Comparison of ENCODE assay signal across 15 cellular contexts in genomic region chr3:48548165-48548564, GRCh38. TPM values are rescaled to one million over a fixed set of nuclear protein-coding genes. Genes with fewer than 3 reads are reported as not detected.
"Had no signal": no experiment of that assay in that cellular context is flagged by ENCODE, and none has a peak within 500 bp of the region (broad histone marks: within the 10 kb centered on the region; RNA-seq: fewer than 3 reads in every experiment).

No MANE protein-coding gene starts in this region.

- H3K9me3 ChIP-seq: ovary, sigmoid colon, thoracic aorta, upper lobe of right lung had no signal

- H3K36me3 Mint-ChIP-seq: stimulated activated memory B cell treated with anti-CD40 and anti-IgM and Interleukin-4, amounts not matched to agents 10 μg/mL and 1 μg/mL and 100 μg/mL, for 72 hours had no signal

- H3K36me3 ChIP-seq: ovary, upper lobe of right lung had no signal

- H3K9me3 Mint-ChIP-seq: activated CD4-positive, alpha-beta memory T cell treated with anti-CD3 and anti-CD28 coated beads, Interleukin-2, amount 10 ng/mL, durations not matched to agents 7 days and 5 days; activated naive CD8-positive, alpha-beta T cell treated with anti-CD3 and anti-CD28 coated beads for 36 hours; effector memory CD8-positive, alpha-beta T cell; stimulated activated memory B cell treated with anti-CD40 and anti-IgM and Interleukin-4, amounts not matched to agents 10 μg/mL and 1 μg/mL and 100 μg/mL, for 72 hours; WTC11 had no signal

- H3K4me1 Mint-ChIP-seq: stimulated activated memory B cell treated with anti-CD40 and anti-IgM and Interleukin-4, amounts not matched to agents 10 μg/mL and 1 μg/mL and 100 μg/mL, for 72 hours had no signal

- H3K27ac Mint-ChIP-seq: activated CD4-positive, alpha-beta memory T cell treated with anti-CD3 and anti-CD28 coated beads, Interleukin-2, amount 10 ng/mL, durations not matched to agents 7 days and 5 days; activated CD8-positive, alpha-beta memory T cell treated with anti-CD3 and anti-CD28 coated beads, Interleukin-2, amount 10 ng/mL, durations not matched to agents 7 days and 5 days; activated naive CD8-positive, alpha-beta T cell treated with anti-CD3 and anti-CD28 coated beads for 36 hours; effector memory CD8-positive, alpha-beta T cell; stimulated activated memory B cell treated with anti-CD40 and anti-IgM and Interleukin-4, amounts not matched to agents 10 μg/mL and 1 μg/mL and 100 μg/mL, for 72 hours; T-helper 17 cell had no signal

- H3K4me3 Mint-ChIP-seq: activated CD4-positive, alpha-beta memory T cell treated with anti-CD3 and anti-CD28 coated beads, Interleukin-2, amount 10 ng/mL, durations not matched to agents 7 days and 5 days; activated CD8-positive, alpha-beta memory T cell treated with anti-CD3 and anti-CD28 coated beads, Interleukin-2, amount 10 ng/mL, durations not matched to agents 7 days and 5 days; activated naive CD8-positive, alpha-beta T cell treated with anti-CD3 and anti-CD28 coated beads for 36 hours; effector memory CD8-positive, alpha-beta T cell; stimulated activated memory B cell treated with anti-CD40 and anti-IgM and Interleukin-4, amounts not matched to agents 10 μg/mL and 1 μg/mL and 100 μg/mL, for 72 hours; T-helper 17 cell; WTC11 had no signal

- H3K27ac ChIP-seq: cardiac muscle cell, epithelial cell of prostate, ovary, sigmoid colon, thoracic aorta, upper lobe of right lung had no signal

- H3K4me3 ChIP-seq: cardiac muscle cell, ovary, sigmoid colon, thoracic aorta, upper lobe of right lung had no signal

- H3K27me3 Mint-ChIP-seq: activated CD4-positive, alpha-beta memory T cell treated with anti-CD3 and anti-CD28 coated beads, Interleukin-2, amount 10 ng/mL, durations not matched to agents 7 days and 5 days; activated CD8-positive, alpha-beta memory T cell treated with anti-CD3 and anti-CD28 coated beads, Interleukin-2, amount 10 ng/mL, durations not matched to agents 7 days and 5 days; activated naive CD8-positive, alpha-beta T cell treated with anti-CD3 and anti-CD28 coated beads for 36 hours; effector memory CD8-positive, alpha-beta T cell; stimulated activated memory B cell treated with anti-CD40 and anti-IgM and Interleukin-4, amounts not matched to agents 10 μg/mL and 1 μg/mL and 100 μg/mL, for 72 hours; T-helper 17 cell had no signal

- H3K27me3 ChIP-seq: cardiac muscle cell, ovary, sigmoid colon, upper lobe of right lung had no signal

RNA-seq across cellular contexts. Expression of gene UCN2, which starts 15.4 kb away (rescaled TPM):
- total RNA-seq: activated CD4-positive, alpha-beta memory T cell treated with anti-CD3 and anti-CD28 coated beads, Interleukin-2, amount 10 ng/mL, durations not matched to agents 7 days and 5 days; activated CD8-positive, alpha-beta memory T cell treated with anti-CD3 and anti-CD28 coated beads, Interleukin-2, amount 10 ng/mL, durations not matched to agents 7 days and 5 days; activated naive CD8-positive, alpha-beta T cell treated with anti-CD3 and anti-CD28 coated beads for 36 hours; dermis blood vessel endothelial cell; left lobe of liver; sigmoid colon; T-helper 17 cell; upper lobe of right lung; WTC11 had no signal
